In the genomic region with DNA sequence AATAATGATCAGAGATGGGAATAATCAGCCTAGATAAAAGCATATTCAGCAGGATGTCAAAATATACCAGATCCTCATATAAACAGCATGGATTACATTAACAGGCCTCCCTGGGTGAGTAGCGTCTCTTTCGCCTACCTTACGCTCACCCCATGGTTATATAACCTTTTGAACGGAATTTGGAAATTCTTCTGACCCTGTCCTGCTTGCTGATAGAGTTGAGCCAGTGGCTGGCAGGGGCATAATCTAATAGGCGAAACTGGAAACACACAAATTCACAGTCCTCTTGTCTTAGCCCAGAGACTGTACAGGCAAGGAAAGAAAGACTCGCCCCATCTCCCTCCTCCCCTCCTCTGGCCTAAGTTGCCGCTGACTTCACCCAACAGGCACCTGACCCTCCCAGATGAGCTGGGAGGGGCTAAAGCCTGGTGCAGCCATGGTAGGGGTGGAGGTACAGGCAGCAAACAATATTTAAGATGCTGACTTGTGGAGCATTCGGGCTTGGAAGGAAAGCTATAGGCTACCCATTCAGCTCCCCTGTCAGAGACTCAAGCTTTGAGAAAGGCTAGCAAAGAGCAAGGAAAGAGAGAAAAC, we compare ENCODE assay signal across 24 cellular contexts. TPM values are rescaled to one million over a fixed set of nuclear protein-coding genes. Genes with fewer than 3 reads are reported as not detected.
A peak's percentile ranks its signal among the peaks of the same experiment; 100 is the strongest.
DNase-seq lines count a peak whose midpoint lies in the region; ATAC-seq and TF ChIP-seq lines count a peak whose summit lies in the region.
"Had no signal": no experiment of that assay in that cellular context is flagged by ENCODE, and none has a peak within 500 bp of the region (broad histone marks: within the 10 kb centered on the region; RNA-seq: fewer than 3 reads in every experiment).

A gene with protein sequence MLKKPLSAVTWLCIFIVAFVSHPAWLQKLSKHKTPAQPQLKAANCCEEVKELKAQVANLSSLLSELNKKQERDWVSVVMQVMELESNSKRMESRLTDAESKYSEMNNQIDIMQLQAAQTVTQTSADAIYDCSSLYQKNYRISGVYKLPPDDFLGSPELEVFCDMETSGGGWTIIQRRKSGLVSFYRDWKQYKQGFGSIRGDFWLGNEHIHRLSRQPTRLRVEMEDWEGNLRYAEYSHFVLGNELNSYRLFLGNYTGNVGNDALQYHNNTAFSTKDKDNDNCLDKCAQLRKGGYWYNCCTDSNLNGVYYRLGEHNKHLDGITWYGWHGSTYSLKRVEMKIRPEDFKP (plus strand): TSS at position 498 of the 594 bp plus-strand sequence. CDS start 225 bp downstream, outside the sequence.

- intact Hi-C loops in Panc1 (cut with micrococcal nuclease; ENCODE audit: unreplicated experiment): no loop called here
- intact Hi-C loops in thyroid gland (cut with DNase I): no loop called here

- CTCF ChIA-PET in Panc1 (lab: Charles Lee): no interaction called here

- no peaks in the 10 kb centered on the region for H3K4me1 Mint-ChIP-seq in progenitor cell of endocrine pancreas (ENCODE audit: low read depth)
- peaks cover 3% of the 10 kb centered on the region for H3K4me1 Mint-ChIP-seq in chondrocyte (ENCODE audit: low read depth)
- H3K4me1 Mint-ChIP-seq: activated B cell treated with CpG ODN at 0.5 μM for 24 hours; activated naive CD8-positive, alpha-beta T cell treated with anti-CD3 and anti-CD28 coated beads, Interleukin-2, amount 10 ng/mL, durations not matched to agents 7 days and 5 days had no signal

- no peak within 1 kb of the TSS for H3K4me3 Mint-ChIP-seq in progenitor cell of endocrine pancreas (ENCODE audit: low read depth)
- no peak within 1 kb of the TSS for H3K4me3 Mint-ChIP-seq in chondrocyte (ENCODE audit: unreplicated experiment)
- H3K4me3 Mint-ChIP-seq: activated B cell treated with CpG ODN at 0.5 μM for 24 hours; activated CD8-positive, alpha-beta T cell treated with anti-CD3 and anti-CD28 coated beads, Interleukin-2, amount 10 ng/mL, durations not matched to agents 7 days and 5 days; activated naive CD8-positive, alpha-beta T cell treated with anti-CD3 and anti-CD28 coated beads, Interleukin-2, amount 10 ng/mL, durations not matched to agents 7 days and 5 days; activated T-cell treated with anti-CD3 and anti-CD28 coated beads, Interleukin-2, amount 50 U/mL, for 4 hours; CD4-positive, alpha-beta memory T cell; H9; naive thymus-derived CD8-positive, alpha-beta T cell had no signal

- 91 to 96% methylated on average over 8 of the region's 8 CpGs for WGBS in thyroid gland, 2 donors

- TF ChIP-seq CTCF in Panc1 (IDR thresholded peaks at IDR 0.05) (no peak), progenitor cell of endocrine pancreas (IDR thresholded peaks at IDR 0.05; ENCODE audit: unreplicated experiment) (no peak), chondrocyte (IDR thresholded peaks at IDR 0.05) (no peak), thyroid gland (IDR thresholded peaks at IDR 0.05) (no peak)

- H3K36me3 ChIP-seq in Panc1 (ENCODE audit: control insufficient read depth, insufficient read depth, low read length) (0 out of 2 replicates have a peak, but pooled peaks cover 2% of the 10 kb centered on the region), thyroid gland (peaks cover 10 to 12% of the 10 kb centered on the region in 2 donors)

- H3K27ac ChIP-seq in Panc1 (ENCODE audit: low read length): peak within 1 kb of the TSS; percentile 40
- peak within 1 kb of the TSS; percentile 30 for H3K27ac ChIP-seq in cingulate gyrus (ENCODE audit: low read depth, low read length)
- no peak within 1 kb of the TSS for H3K27ac ChIP-seq in thyroid gland
- H3K27ac ChIP-seq: brain microvascular endothelial cell, transverse colon had no signal

- no peaks in the 10 kb centered on the region for H3K9me3 ChIP-seq in Panc1 (ENCODE audit: control insufficient read depth, insufficient read depth, low read depth, low read length)
- no peaks in the 10 kb centered on the region for H3K9me3 ChIP-seq in thyroid gland
- H3K9me3 ChIP-seq: transverse colon had no signal

- POLR2A ChIA-PET in Panc1 (lab: Charles Lee): interaction anchor here (0.6 kb wide), 1 partner anchor 18 kb away, joined by 5 read pairs; no protein-coding TSS in a partner anchor

- no peaks in the 10 kb centered on the region for H3K27me3 ChIP-seq in Panc1 (ENCODE audit: control insufficient read depth, insufficient read depth, low read length)
- no peaks in the 10 kb centered on the region for H3K27me3 ChIP-seq in thyroid gland
- H3K27me3 ChIP-seq: brain microvascular endothelial cell, transverse colon had no signal

- in situ Hi-C loops in Panc1 (cut with HindIII; ENCODE audit: low pct_unique_long_range_greater_than_20kb, low sequenced_read_pairs): no loop called here

- DNase-seq in Panc1 (ENCODE audit: low read depth, low spot score) (no peak), islet precursor cell (peak; percentile 55), progenitor cell of endocrine pancreas (ENCODE audit: low spot score, unreplicated experiment) (no peak), NCI-H226 (no peak), chondrocyte (ENCODE audit: low spot score) (no peak), cerebellar nuclear complex (lab: John Stamatoyannopoulos, UW) (no peak), thyroid gland (no peak)
- DNase-seq: activated B cell treated with CpG ODN at 0.5 μM for 24 hours; activated CD8-positive, alpha-beta T cell treated with anti-CD3 and anti-CD28 coated beads, Interleukin-2, amount 10 ng/mL, durations not matched to agents 7 days and 5 days; activated naive CD8-positive, alpha-beta T cell treated with anti-CD3 and anti-CD28 coated beads, Interleukin-2, amount 10 ng/mL, durations not matched to agents 7 days and 5 days; activated T-cell treated with anti-CD3 and anti-CD28 coated beads, Interleukin-2, amount 50 U/mL, for 4 hours; brain microvascular endothelial cell; CD4-positive, alpha-beta memory T cell; H9; naive thymus-derived CD8-positive, alpha-beta T cell; NCI-H1417; NCI-H774; OCI-M1; transverse colon had no signal

- H3K27me3 Mint-ChIP-seq in progenitor cell of endocrine pancreas: no peaks in the 10 kb centered on the region
- H3K27me3 Mint-ChIP-seq in chondrocyte (ENCODE audit: low read depth): no peaks in the 10 kb centered on the region
- H3K27me3 Mint-ChIP-seq: activated B cell treated with CpG ODN at 0.5 μM for 24 hours; activated naive CD8-positive, alpha-beta T cell treated with anti-CD3 and anti-CD28 coated beads, Interleukin-2, amount 10 ng/mL, durations not matched to agents 7 days and 5 days; CD4-positive, alpha-beta memory T cell; naive thymus-derived CD8-positive, alpha-beta T cell had no signal

- TF ChIP-seq POLR2A in thyroid gland (IDR thresholded peaks at IDR 0.05): no peak

- no peak for ATAC-seq in Panc1
- ATAC-seq: activated CD8-positive, alpha-beta T cell treated with anti-CD3 and anti-CD28 coated beads, Interleukin-2, amount 10 ng/mL, durations not matched to agents 7 days and 5 days; activated T-cell treated with anti-CD3 and anti-CD28 coated beads, Interleukin-2, amount 50 U/mL, for 4 hours; esophagus mucosa; naive thymus-derived CD8-positive, alpha-beta T cell had no signal

- BruUV-seq in Panc1 (replicated peaks; lab: Mats Ljungman, UMichigan): no TSS peak

- no peak within 1 kb of the TSS for H3K4me3 ChIP-seq in Panc1 (ENCODE audit: low read depth in 2 of 2, low read length in 2 of 2)
- H3K4me3 ChIP-seq in thyroid gland (replicated peaks in 1 of 3): no peak within 1 kb of the TSS
- H3K4me3 ChIP-seq: transverse colon had no signal

- H3K36me3 Mint-ChIP-seq in progenitor cell of endocrine pancreas (ENCODE audit: insufficient read depth): peaks cover 8% of the 10 kb centered on the region
- H3K36me3 Mint-ChIP-seq in chondrocyte (ENCODE audit: low read depth): peaks cover 21% of the 10 kb centered on the region

- no peaks in the 10 kb centered on the region for H3K9me3 Mint-ChIP-seq in progenitor cell of endocrine pancreas (ENCODE audit: low read depth)
- H3K9me3 Mint-ChIP-seq in chondrocyte (ENCODE audit: low read depth): no peaks in the 10 kb centered on the region
- H3K9me3 Mint-ChIP-seq: activated B cell treated with CpG ODN at 0.5 μM for 24 hours; activated naive CD8-positive, alpha-beta T cell treated with anti-CD3 and anti-CD28 coated beads, Interleukin-2, amount 10 ng/mL, durations not matched to agents 7 days and 5 days; activated T-cell treated with anti-CD3 and anti-CD28 coated beads, Interleukin-2, amount 50 U/mL, for 4 hours; CD4-positive, alpha-beta memory T cell; H9; naive thymus-derived CD8-positive, alpha-beta T cell had no signal

- H3K27ac Mint-ChIP-seq in progenitor cell of endocrine pancreas (peak within 1 kb of the TSS; percentile 22), chondrocyte (ENCODE audit: unreplicated experiment) (no peak within 1 kb of the TSS)
- H3K27ac Mint-ChIP-seq: activated B cell treated with CpG ODN at 0.5 μM for 24 hours; activated CD8-positive, alpha-beta T cell treated with anti-CD3 and anti-CD28 coated beads, Interleukin-2, amount 10 ng/mL, durations not matched to agents 7 days and 5 days; activated naive CD8-positive, alpha-beta T cell treated with anti-CD3 and anti-CD28 coated beads, Interleukin-2, amount 10 ng/mL, durations not matched to agents 7 days and 5 days had no signal

- no peaks in the 10 kb centered on the region for H3K4me1 ChIP-seq in Panc1 (ENCODE audit: control insufficient read depth, insufficient read depth, low read length)
- H3K4me1 ChIP-seq in thyroid gland: no peaks in the 10 kb centered on the region
- H3K4me1 ChIP-seq: transverse colon had no signal

RNA-seq across cellular contexts. Expression of the gene that starts here (rescaled TPM):
- total RNA-seq in Panc1 (2021; ENCODE audit: unreplicated experiment) (not detected), progenitor cell of endocrine pancreas (not detected in 2 replicates), chondrocyte (0.15 TPM in 1 of 3 replicates, not detected in the others), thyroid gland (1 to 10 TPM in 1 of 4 donors, under 1 TPM in 3; 0.33 to 4.6 (median 0.38) TPM)
- not detected for polyA plus RNA-seq in Panc1 (2012; ENCODE audit: insufficient read length)
- total RNA-seq: activated B cell treated with CpG ODN at 0.5 μM for 24 hours; activated CD8-positive, alpha-beta T cell treated with anti-CD3 and anti-CD28 coated beads, Interleukin-2, amount 10 ng/mL, durations not matched to agents 7 days and 5 days; activated naive CD8-positive, alpha-beta T cell treated with anti-CD3 and anti-CD28 coated beads, Interleukin-2, amount 10 ng/mL, durations not matched to agents 7 days and 5 days; activated T-cell treated with anti-CD3 and anti-CD28 coated beads, Interleukin-2, amount 50 U/mL, for 4 hours; CD4-positive, alpha-beta memory T cell; esophagus mucosa; H9; naive thymus-derived CD8-positive, alpha-beta T cell; pulmonary artery endothelial cell; SK-MEL-5; T-helper 2 cell treated with Interferon-gamma antibody and Interleukin-4, amounts not matched to agents 100 ng/mL and 5 ng/mL, for 36 hours had no signal
- polyA plus RNA-seq: CD4-positive, alpha-beta memory T cell; naive thymus-derived CD8-positive, alpha-beta T cell had no signal

Comparison
In these comparisons a context has a peak if more than half of its experiments do, and no peak if none do; other contexts are left out.
1. H3K27ac ChIP-seq: peak in Panc1 (single experiment) and cingulate gyrus (single experiment); none in thyroid gland (0 of 3).